In genomic region chr2:160651416-160652200, GRCh38 we compare ENCODE assay signal across 12 cellular contexts.
A peak's percentile ranks its signal among the peaks of the same experiment; 100 is the strongest.
DNase-seq lines count a peak whose midpoint lies in the region; ATAC-seq and TF ChIP-seq lines count a peak whose summit lies in the region.
"Had no signal": no experiment of that assay in that cellular context is flagged by ENCODE, and none has a peak within 500 bp of the region (broad histone marks: within the 10 kb centered on the region; RNA-seq: fewer than 3 reads in every experiment).

No MANE protein-coding gene starts in this region.

- TF ChIP-seq EP300 in esophagus muscularis mucosa (IDR thresholded peaks at IDR 0.05) = no peak

- peaks cover 22% of the 10 kb centered on the region for H3K4me1 Mint-ChIP-seq in activated CD8-positive, alpha-beta T cell treated with anti-CD3 and anti-CD28 coated beads for 36 hours (ENCODE audit: low read depth)

- H3K27ac Mint-ChIP-seq in activated CD8-positive, alpha-beta T cell treated with anti-CD3 and anti-CD28 coated beads for 36 hours = peak overlapping the region; percentile 7
- H3K27ac Mint-ChIP-seq: mesothelial cell of epicardium had no signal

- peak; percentile 4 for ATAC-seq in GM21786 (IDR thresholded peaks at IDR 0.05; ENCODE audit: unreplicated experiment)
- peak; percentile 2 for ATAC-seq in activated CD8-positive, alpha-beta T cell treated with anti-CD3 and anti-CD28 coated beads for 36 hours
- ATAC-seq in GM21390 (IDR thresholded peaks at IDR 0.05; ENCODE audit: unreplicated experiment) = no peak

- H3K36me3 ChIP-seq in esophagus muscularis mucosa = no peaks in the 10 kb centered on the region

- intact Hi-C loops in activated CD8-positive, alpha-beta T cell treated with anti-CD3 and anti-CD28 coated beads for 36 hours (cut with micrococcal nuclease) = no loop called here
- intact Hi-C loops in esophagus muscularis mucosa (cut with DNase I) = no loop called here

- peak; percentile 80 for DNase-seq in Ammon's horn (ENCODE audit: low spot score)
- no peak for DNase-seq in activated CD8-positive, alpha-beta T cell treated with anti-CD3 and anti-CD28 coated beads for 36 hours
- DNase-seq in iris pigment epithelial cell (ENCODE audit: low read depth) = peak; percentile 22
- DNase-seq in NCI-H510A treated with DMSO at 0.1 percent for 48 hours (lab: John Stamatoyannopoulos, UW) = no peak
- no peak for DNase-seq in DMS 273 treated with DMSO at 0.1 percent for 48 hours (lab: John Stamatoyannopoulos, UW)
- no peak for DNase-seq in esophagus muscularis mucosa (ENCODE audit: extremely low spot score)
- DNase-seq: COR-L47, NCI-H187 had no signal

- peaks cover 3% of the 10 kb centered on the region for H3K27me3 Mint-ChIP-seq in activated CD8-positive, alpha-beta T cell treated with anti-CD3 and anti-CD28 coated beads for 36 hours

- H3K4me1 ChIP-seq in esophagus muscularis mucosa = peaks cover 0 to 22% (median 19%) of the 10 kb centered on the region in 4 donors

- no peak overlapping the region for H3K4me3 Mint-ChIP-seq in activated CD8-positive, alpha-beta T cell treated with anti-CD3 and anti-CD28 coated beads for 36 hours
- H3K4me3 Mint-ChIP-seq: mesothelial cell of epicardium had no signal

- POLR2A ChIA-PET in activated CD8-positive, alpha-beta T cell treated with anti-CD3 and anti-CD28 coated beads for 36 hours (lab: Charles Lee) = no interaction called here

- 66% methylated on average over 4 of the region's 4 CpGs for WGBS in esophagus muscularis mucosa

- no peaks in the 10 kb centered on the region for H3K36me3 Mint-ChIP-seq in activated CD8-positive, alpha-beta T cell treated with anti-CD3 and anti-CD28 coated beads for 36 hours (ENCODE audit: low read depth)
- H3K36me3 Mint-ChIP-seq: mesothelial cell of epicardium had no signal

- no peak overlapping the region for H3K4me3 ChIP-seq in esophagus muscularis mucosa

- CTCF ChIA-PET in activated CD8-positive, alpha-beta T cell treated with anti-CD3 and anti-CD28 coated beads for 36 hours (lab: Charles Lee) = interaction anchor here (0.9 kb wide), 1 partner anchor 541 kb away, joined by 3 read pairs; no protein-coding TSS in a partner anchor

- no peaks in the 10 kb centered on the region for H3K27me3 ChIP-seq in esophagus muscularis mucosa

- no peaks in the 10 kb centered on the region for H3K9me3 ChIP-seq in esophagus muscularis mucosa

- no peak for TF ChIP-seq POLR2A in esophagus muscularis mucosa (IDR thresholded peaks at IDR 0.05; ENCODE audit: low read depth)

- H3K9me3 Mint-ChIP-seq in activated CD8-positive, alpha-beta T cell treated with anti-CD3 and anti-CD28 coated beads for 36 hours = no peaks in the 10 kb centered on the region
- H3K9me3 Mint-ChIP-seq: activated T-helper 1 cell treated with anti-CD3 and anti-CD28 coated beads, Interleukin-12 subunit alpha, Interleukin-12 subunit beta, Interleukin-2, Interleukin-4 antibody, amounts not matched to agents 30 ng/mL and 10 ng/mL and 1 ng/mL, durations not matched to agents 14 hours and 24 hours and 36 hours; mesothelial cell of epicardium had no signal

- peak overlapping the region in 1 of 4 donors; percentile 22 for H3K27ac ChIP-seq in esophagus muscularis mucosa (replicated peaks in 1 of 4)

- no peak for TF ChIP-seq CTCF in activated CD8-positive, alpha-beta T cell treated with anti-CD3 and anti-CD28 coated beads for 36 hours (IDR thresholded peaks at IDR 0.05)
- TF ChIP-seq CTCF in esophagus muscularis mucosa (IDR thresholded peaks at IDR 0.05) = no peak

Comparison
In these comparisons a context has a peak if more than half of its experiments do, and no peak if none do; other contexts are left out.
1. DNase-seq: peak in Ammon's horn (single experiment) and iris pigment epithelial cell (single experiment); none in activated CD8-positive, alpha-beta T cell treated with anti-CD3 and anti-CD28 coated beads for 36 hours (single experiment), NCI-H510A treated with DMSO at 0.1 percent for 48 hours (single experiment), DMS 273 treated with DMSO at 0.1 percent for 48 hours (single experiment) and esophagus muscularis mucosa (single experiment).